In genomic region chr20:33771938-33772337, GRCh38 we compare ENCODE assay signal across 15 cellular contexts. TPM values are rescaled to one million over a fixed set of nuclear protein-coding genes. Genes with fewer than 3 reads are reported as not detected.
DNase-seq lines count a peak whose midpoint lies in the region; ATAC-seq, FAIRE-seq and TF ChIP-seq lines count a peak whose summit lies in the region.
"Had no signal": no experiment of that assay in that cellular context is flagged by ENCODE, and none has a peak within 500 bp of the region (broad histone marks: within the 10 kb centered on the region; RNA-seq: fewer than 3 reads in every experiment).

No MANE protein-coding gene starts in this region.

- H3K27me3 ChIP-seq in IMR-90 (ENCODE audit: control insufficient read depth, insufficient read depth, low read length) (no peaks in the 10 kb centered on the region), GM12878 (replicated peaks in 1 of 2; ENCODE audit: control insufficient read depth in 2 of 2, insufficient read depth in 2 of 2, low read length in 1 of 2) (no peaks in the 10 kb centered on the region)
- H3K27me3 ChIP-seq: BE2C had no signal

- H3K79me1 ChIP-seq in IMR-90 (ENCODE audit: low read depth in 1 of 2, low read length in 2 of 2) = no peaks in the 10 kb centered on the region

- no peak overlapping the region for H3K9ac ChIP-seq in IMR-90 (ENCODE audit: low read depth, low read length)
- H3K9ac ChIP-seq in GM12878 (ENCODE audit: control insufficient read depth, insufficient read depth, low read length) = no peak overlapping the region

- no peak overlapping the region for H2AFZ ChIP-seq in IMR-90 (replicated peaks; ENCODE audit: low read length, poor library complexity)
- no peak overlapping the region for H2AFZ ChIP-seq in GM12878 (ENCODE audit: control insufficient read depth, low read depth, low read length)

- no CpG with 5 or more reads among the region's 5 CpGs for WGBS in IMR-90 (ENCODE audit: extremely low coverage in 2 of 2, insufficient read length in 1 of 2), 2 experiments
- WGBS in GM12878 (ENCODE audit: insufficient coverage, insufficient replicate concordance, low lambda C conversion rate, missing lambda C conversion rate) = no CpG with 5 or more reads among the region's 5 CpGs

- TF ChIP-seq EP300 in GM12878 (IDR thresholded peaks at IDR 0.05; ENCODE audit: borderline replicate concordance in 1 of 2, control insufficient read depth in 1 of 2, low read depth in 2 of 2, low read length in 2 of 2) = no peak

- H3K4ac ChIP-seq in IMR-90 (ENCODE audit: low read depth, low read length) = no peak overlapping the region

- FAIRE-seq in GM12878 (lab: Jason Lieb, UNC) = no peak
- FAIRE-seq: A204.1, G401.6 had no signal

- RAD21 ChIA-PET in GM12878 (lab: Charles Lee; ENCODE audit: unreplicated experiment) = interaction anchor here (0.7 to 1.6 kb wide), 2 partner anchors 9 to 39 kb away, joined by 3 to 5 read pairs; no protein-coding TSS in a partner anchor

- no peak overlapping the region for H3K14ac ChIP-seq in IMR-90 (replicated peaks; ENCODE audit: low read depth, low read length)

- H3K27ac ChIP-seq in IMR-90 (ENCODE audit: insufficient read depth, low read length) (no peak overlapping the region), GM12878 (ENCODE audit: control insufficient read depth, insufficient read depth) (no peak overlapping the region)
- H3K27ac ChIP-seq: C4-2B had no signal

- dilution Hi-C loops in IMR-90 (cut with HindIII; ENCODE audit: low sequenced_read_pairs, unreplicated experiment) = no loop called here

- peak overlapping the region; percentile 32 for H3K4me3 Mint-ChIP-seq in stimulated activated memory B cell treated with anti-CD40 and anti-IgM and Interleukin-4, amounts not matched to agents 10 μg/mL and 1 μg/mL and 100 μg/mL, for 72 hours
- H3K4me3 Mint-ChIP-seq: CD4-positive, alpha-beta memory T cell had no signal

- ATAC-seq in IMR-90 (ENCODE audit: low read depth) = no peak
- no peak for ATAC-seq in GM12878
- no peak for ATAC-seq in stimulated activated memory B cell treated with anti-CD40 and anti-IgM and Interleukin-4, amounts not matched to agents 10 μg/mL and 1 μg/mL and 100 μg/mL, for 72 hours
- no peak for ATAC-seq in HG03469 (IDR thresholded peaks at IDR 0.05; ENCODE audit: unreplicated experiment)

- no peak overlapping the region for H2BK120ac ChIP-seq in IMR-90 (ENCODE audit: low read depth, low read length)

- peaks cover 30% of the 10 kb centered on the region for H3K4me1 Mint-ChIP-seq in stimulated activated memory B cell treated with anti-CD40 and anti-IgM and Interleukin-4, amounts not matched to agents 10 μg/mL and 1 μg/mL and 100 μg/mL, for 72 hours

- H3K23ac ChIP-seq in IMR-90 (ENCODE audit: low read depth, low read length) = no peak overlapping the region

- CTCF ChIA-PET in IMR-90 (lab: Yijun Ruan, JAX) = no interaction called here
- CTCF ChIA-PET in GM12878 (lab: Yijun Ruan, JAX) = interaction anchor here (1.5 kb wide), 1 partner anchor 40 kb away, joined by 3 read pairs; the partner anchor contains the start of gene ZNF341

- H3K4me2 ChIP-seq in IMR-90 (ENCODE audit: low read depth, low read length) (no peak overlapping the region), GM12878 (ENCODE audit: control insufficient read depth, insufficient read depth) (no peak overlapping the region)

- peak; percentile 21 for DNase-seq in GM10266 (ENCODE audit: extremely low spot score)
- no peak for DNase-seq in IMR-90
- DNase-seq in GM12878 (ENCODE audit: low read depth, low spot score) = no peak
- DNase-seq in NCI-H748 (lab: John Stamatoyannopoulos, UW; ENCODE audit: unreplicated experiment) = no peak
- no peak for DNase-seq in hippocampal formation (lab: John Stamatoyannopoulos, UW)
- DNase-seq: BE2C; CD4-positive, alpha-beta memory T cell; DMS79 treated with DMSO at 0.1 percent for 48 hours; EL; HCEC 1CT had no signal

- H4K8ac ChIP-seq in IMR-90 (ENCODE audit: low read depth in 2 of 2, low read length in 2 of 2) = no peak overlapping the region

- no peak overlapping the region for H2AK9ac ChIP-seq in IMR-90 (replicated peaks; ENCODE audit: low read depth, low read length, poor library complexity)

- intact Hi-C loops in IMR-90 (cut with micrococcal nuclease) = no loop called here
- intact Hi-C loops in GM12878 (cut with micrococcal nuclease; ENCODE audit: unreplicated experiment) = loop anchor here (1.0 kb wide), 1 partner anchor 39 kb away; no protein-coding TSS in a partner anchor

- POLR2A ChIA-PET in IMR-90 (lab: Charles Lee; ENCODE audit: unreplicated experiment) = no interaction called here
- POLR2A ChIA-PET in GM12878 (lab: Charles Lee) = interaction anchor here (1.1 kb wide), 1 partner anchor 40 kb away, joined by 5 read pairs; the partner anchor contains the start of gene ZNF341

- no peaks in the 10 kb centered on the region for H3K27me3 Mint-ChIP-seq in stimulated activated memory B cell treated with anti-CD40 and anti-IgM and Interleukin-4, amounts not matched to agents 10 μg/mL and 1 μg/mL and 100 μg/mL, for 72 hours
- H3K27me3 Mint-ChIP-seq: CD4-positive, alpha-beta memory T cell had no signal

- H3K36me3 ChIP-seq in IMR-90 (ENCODE audit: control insufficient read depth, insufficient read depth, low read length) (peaks cover 4% of the 10 kb centered on the region; the same call in 1 of the 2 replicates), GM12878 (ENCODE audit: control insufficient read depth in 2 of 2, insufficient read depth in 2 of 2, low read length in 1 of 2) (peaks cover 0 to under 1% of the 10 kb centered on the region in 2 experiments; a peak in 1 of 4 replicates)
- H3K36me3 ChIP-seq: BE2C had no signal

- no peak for TF ChIP-seq CTCF in GM10266 (IDR thresholded peaks at IDR 0.05; ENCODE audit: control insufficient read depth, insufficient read depth, low read depth, missing control alignments)
- TF ChIP-seq CTCF in IMR-90 (conservative IDR thresholded peaks at IDR 0.05; ENCODE audit: low read depth, low read length) = no peak
- TF ChIP-seq CTCF in GM12878 (IDR thresholded peaks at IDR 0.05 in 2 of 3, conservative IDR thresholded peaks at IDR 0.05 in 1 of 3; ENCODE audit: control insufficient read depth in 2 of 3, extremely low read depth in 1 of 3, insufficient read depth in 1 of 3, low read depth in 3 of 3, low read length in 3 of 3) = no peak

- no peak overlapping the region for H2AK5ac ChIP-seq in IMR-90 (ENCODE audit: low read depth, low read length)

- no peak for TF ChIP-seq POLR2A in IMR-90 (IDR thresholded peaks at IDR 0.05; ENCODE audit: low read depth, low read length)
- TF ChIP-seq POLR2A in GM12878 (IDR thresholded peaks at IDR 0.05; ENCODE audit: low read depth, low read length) = no peak

- no peaks in the 10 kb centered on the region for H3K9me3 ChIP-seq in IMR-90 (ENCODE audit: control insufficient read depth, insufficient read depth, low read length)
- no peaks in the 10 kb centered on the region for H3K9me3 ChIP-seq in GM12878 (replicated peaks; ENCODE audit: control insufficient read depth, insufficient read depth, low read length)
- H3K9me3 ChIP-seq: BE2C had no signal

- H3K4me3 ChIP-seq in IMR-90 (ENCODE audit: insufficient read depth, low read depth, low read length) = no peak overlapping the region
- H3K4me3 ChIP-seq in GM12878 = no peak overlapping the region

- H3K18ac ChIP-seq in IMR-90 (ENCODE audit: low read depth, low read length) = no peak overlapping the region

- peaks cover 15% of the 10 kb centered on the region for H3K36me3 Mint-ChIP-seq in stimulated activated memory B cell treated with anti-CD40 and anti-IgM and Interleukin-4, amounts not matched to agents 10 μg/mL and 1 μg/mL and 100 μg/mL, for 72 hours

- peak overlapping the region; percentile 90 for H3K27ac Mint-ChIP-seq in stimulated activated memory B cell treated with anti-CD40 and anti-IgM and Interleukin-4, amounts not matched to agents 10 μg/mL and 1 μg/mL and 100 μg/mL, for 72 hours

- in situ Hi-C loops in IMR-90 (cut with MboI; ENCODE audit: low sequenced_read_pairs) (no loop called here), GM12878 (cut with MboI) (no loop called here)

- H3K9me1 ChIP-seq in IMR-90 (ENCODE audit: insufficient read depth, low read length) = no peaks in the 10 kb centered on the region

- SMC1A ChIA-PET in GM12878 (lab: Charles Lee; ENCODE audit: uncharacterized antibody, unreplicated experiment) = interaction anchor here (0.6 to 1.8 kb wide), 4 partner anchors 12 to 39 kb away, joined by 3 to 6 read pairs (median 4); partner anchors contain the start of gene ZNF341

- BruUV-seq in IMR-90 (replicated peaks; lab: Mats Ljungman, UMichigan) (no TSS peak), GM12878 (replicated peaks; lab: Mats Ljungman, UMichigan) (no TSS peak)

- H2BK15ac ChIP-seq in IMR-90 (ENCODE audit: low read depth, low read length) = no peak overlapping the region

- H3K4me1 ChIP-seq in IMR-90 (ENCODE audit: control insufficient read depth, insufficient read depth, low read length) (no peaks in the 10 kb centered on the region), GM12878 (ENCODE audit: control insufficient read depth, insufficient read depth, low read length) (peaks cover 24% of the 10 kb centered on the region)

- H4K91ac ChIP-seq in IMR-90 (ENCODE audit: insufficient read depth, low read depth, low read length) = no peak overlapping the region

- no peak overlapping the region for H3K56ac ChIP-seq in IMR-90 (ENCODE audit: extremely low read depth, insufficient read depth, low read length)

- no peak overlapping the region for H2BK20ac ChIP-seq in IMR-90 (ENCODE audit: low read depth, low read length)

- H2BK5ac ChIP-seq in IMR-90 (ENCODE audit: low read depth, low read length, poor library complexity, severe bottlenecking) = no peak overlapping the region

- H3K79me2 ChIP-seq in GM12878 (ENCODE audit: control insufficient read depth, insufficient read depth, low read length) = no peaks in the 10 kb centered on the region

- no peak for TF ChIP-seq RAD21 in IMR-90 (IDR thresholded peaks at IDR 0.05; ENCODE audit: low read length)
- TF ChIP-seq RAD21 in GM12878 (IDR thresholded peaks at IDR 0.05; ENCODE audit: insufficient read depth, low read depth, low read length) = no peak

- no peak overlapping the region for H4K5ac ChIP-seq in IMR-90 (ENCODE audit: low read depth, low read length)

- no peaks in the 10 kb centered on the region for H3K9me3 Mint-ChIP-seq in stimulated activated memory B cell treated with anti-CD40 and anti-IgM and Interleukin-4, amounts not matched to agents 10 μg/mL and 1 μg/mL and 100 μg/mL, for 72 hours
- H3K9me3 Mint-ChIP-seq: CD4-positive, alpha-beta memory T cell had no signal

- H4K20me1 ChIP-seq in IMR-90 (ENCODE audit: insufficient read depth, low read length) (no peaks in the 10 kb centered on the region), GM12878 (ENCODE audit: control insufficient read depth, insufficient read depth) (no peaks in the 10 kb centered on the region)

RNA-seq across cellular contexts. Expression of gene CHMP4B, which starts 39.2 kb away (rescaled TPM):
- total RNA-seq in IMR-90 (2012; rRNA removed) (30.3 and 40.5 TPM in 2 replicates), GM12878 (2014; rRNA removed) (46.6 and 47.7 TPM in 2 replicates), GM12878 (2014; rRNA removed; fragmentation: Illumina TruSeq; extraction: Trizol) (52.6 and 54.1 TPM in 2 replicates), GM12878 (2021) (96.3 and 98.7 TPM in 2 replicates)
- polyA plus RNA-seq in IMR-90 (2012; rRNA removed) (84.7 and 94.8 TPM in 2 replicates), GM12878 (2011; rRNA removed) (63.3 and 64.9 TPM in 2 replicates), GM12878 (2014; fragmentation: Illumina TruSeq; extraction: Trizol) (117 and 118 TPM in 2 replicates), GM12878 (2014; fragmentation: Nextera tagmentation; extraction: Ambion mirVana) (10 to 100 TPM in 1 of 2 experiments, 1 to 10 TPM in 1; 4.2 to 12.9 TPM), GM12878 (2014; rRNA removed) (102 and 105 TPM in 2 replicates), GM12878 (2016; fragmentation: Nextera tagmentation; extraction: Ambion mirVana) (1 to 10 TPM; 5.0 to 6.7 TPM)
- polyA plus RNA-seq in IMR-90 (2012; cell fraction: cytosol; rRNA removed) = 61.9 and 77.0 TPM in 2 replicates
- polyA plus RNA-seq in IMR-90 (2012; cell fraction: nucleus; rRNA removed; ENCODE audit: low replicate concordance) = 11.4 and 40.7 TPM in 2 replicates
- 6.9 and 9.9 TPM in 2 replicates for total RNA-seq in GM12878 (2013; cell fraction: nucleolus; rRNA removed)
- 96.7 TPM for polyA plus RNA-seq in GM12878 (2011; ENCODE audit: low read depth)
- polyA plus RNA-seq in GM12878 (2011; cell fraction: cytosol; rRNA removed) = 50.1 and 54.9 TPM in 2 replicates
- polyA plus RNA-seq in GM12878 (2011; cell fraction: nucleus; rRNA removed) = 19.2 and 25.0 TPM in 2 replicates
- 88.4 and 104 TPM in 2 replicates for polyA plus RNA-seq in GM12878 (2012)
- polyA minus RNA-seq in GM12878 (2011; rRNA and poly(A)+ RNA removed) = 14.0 and 17.8 TPM in 2 replicates
- polyA minus RNA-seq in GM12878 (2011; cell fraction: cytosol; rRNA and poly(A)+ RNA removed) = 13.9 and 18.4 TPM in 2 replicates
- polyA minus RNA-seq in GM12878 (2011; cell fraction: nucleus; rRNA and poly(A)+ RNA removed) = 3.5 and 5.2 TPM in 2 replicates

RNA-seq across cellular contexts. Expression of gene ZNF341, which starts 40.1 kb away (rescaled TPM):
- total RNA-seq in IMR-90 (2012; rRNA removed) (1.1 TPM in 2 replicates), GM12878 (2014; rRNA removed) (1.5 and 2.8 TPM in 2 replicates), GM12878 (2014; rRNA removed; fragmentation: Illumina TruSeq; extraction: Trizol) (1.1 and 1.4 TPM in 2 replicates), GM12878 (2021) (4.0 and 5.0 TPM in 2 replicates)
- polyA plus RNA-seq in IMR-90 (2012; rRNA removed) (3.4 TPM in 2 replicates), GM12878 (2011; rRNA removed) (0.86 and 2.5 TPM in 2 replicates), GM12878 (2014; fragmentation: Illumina TruSeq; extraction: Trizol) (0.63 and 2.4 TPM in 2 replicates), GM12878 (2014; fragmentation: Nextera tagmentation; extraction: Ambion mirVana) (under 1 TPM; 0.18 to 0.46 TPM), GM12878 (2014; rRNA removed) (3.0 and 4.1 TPM in 2 replicates), GM12878 (2016; fragmentation: Nextera tagmentation; extraction: Ambion mirVana) (1 to 10 TPM; 3.8 to 4.0 TPM)
- 2.0 and 2.9 TPM in 2 replicates for polyA plus RNA-seq in IMR-90 (2012; cell fraction: cytosol; rRNA removed)
- 7.7 and 17.8 TPM in 2 replicates for polyA plus RNA-seq in IMR-90 (2012; cell fraction: nucleus; rRNA removed; ENCODE audit: low replicate concordance)
- total RNA-seq in GM12878 (2013; cell fraction: nucleolus; rRNA removed) = 4.4 and 5.6 TPM in 2 replicates
- polyA plus RNA-seq in GM12878 (2011; ENCODE audit: low read depth) = 1.7 TPM
- 3.1 and 3.2 TPM in 2 replicates for polyA plus RNA-seq in GM12878 (2011; cell fraction: cytosol; rRNA removed)
- 6.7 and 9.5 TPM in 2 replicates for polyA plus RNA-seq in GM12878 (2011; cell fraction: nucleus; rRNA removed)
- 3.4 and 3.6 TPM in 2 replicates for polyA plus RNA-seq in GM12878 (2012)
- 3.4 and 4.9 TPM in 2 replicates for polyA minus RNA-seq in GM12878 (2011; rRNA and poly(A)+ RNA removed)
- 1.6 and 3.3 TPM in 2 replicates for polyA minus RNA-seq in GM12878 (2011; cell fraction: cytosol; rRNA and poly(A)+ RNA removed)
- polyA minus RNA-seq in GM12878 (2011; cell fraction: nucleus; rRNA and poly(A)+ RNA removed) = 2.1 and 5.0 TPM in 2 replicates

RNA-seq across cellular contexts. Expression of gene PXMP4, which starts 51.8 kb away (rescaled TPM):
- total RNA-seq in IMR-90 (2012; rRNA removed) = 2.2 and 3.6 TPM in 2 replicates
- 7.1 TPM in 2 replicates for polyA plus RNA-seq in IMR-90 (2012; rRNA removed)
- polyA plus RNA-seq in IMR-90 (2012; cell fraction: cytosol; rRNA removed) = 4.9 and 10.3 TPM in 2 replicates
- 2.7 and 4.5 TPM in 2 replicates for polyA plus RNA-seq in IMR-90 (2012; cell fraction: nucleus; rRNA removed; ENCODE audit: low replicate concordance)
- total RNA-seq in GM12878 (2013; cell fraction: nucleolus; rRNA removed) = 5.6 and 7.9 TPM in 2 replicates
- 7.5 and 9.7 TPM in 2 replicates for total RNA-seq in GM12878 (2014; rRNA removed)
- total RNA-seq in GM12878 (2014; rRNA removed; fragmentation: Illumina TruSeq; extraction: Trizol) = 2.1 and 3.6 TPM in 2 replicates
- 7.6 and 8.9 TPM in 2 replicates for total RNA-seq in GM12878 (2021)
- 3.6 TPM for polyA plus RNA-seq in GM12878 (2011; ENCODE audit: low read depth)
- 2.7 and 4.9 TPM in 2 replicates for polyA plus RNA-seq in GM12878 (2011; rRNA removed)
- 7.3 and 7.6 TPM in 2 replicates for polyA plus RNA-seq in GM12878 (2011; cell fraction: cytosol; rRNA removed)
- 5.1 and 5.8 TPM in 2 replicates for polyA plus RNA-seq in GM12878 (2011; cell fraction: nucleus; rRNA removed)
- polyA plus RNA-seq in GM12878 (2012) = 6.0 and 6.6 TPM in 2 replicates
- 1.3 and 5.4 TPM in 2 replicates for polyA plus RNA-seq in GM12878 (2014; fragmentation: Illumina TruSeq; extraction: Trizol)
- polyA plus RNA-seq in GM12878 (2014; fragmentation: Nextera tagmentation; extraction: Ambion mirVana) = 10 to 100 TPM; 12.2 to 19.2 TPM
- polyA plus RNA-seq in GM12878 (2014; rRNA removed) = 4.8 and 5.7 TPM in 2 replicates
- 10 to 100 TPM; 14.2 to 15.7 TPM for polyA plus RNA-seq in GM12878 (2016; fragmentation: Nextera tagmentation; extraction: Ambion mirVana)
- 2.8 and 5.6 TPM in 2 replicates for polyA minus RNA-seq in GM12878 (2011; rRNA and poly(A)+ RNA removed)
- 4.7 and 6.7 TPM in 2 replicates for polyA minus RNA-seq in GM12878 (2011; cell fraction: cytosol; rRNA and poly(A)+ RNA removed)
- polyA minus RNA-seq in GM12878 (2011; cell fraction: nucleus; rRNA and poly(A)+ RNA removed) = 1.8 and 1.9 TPM in 2 replicates
